In the genomic region with DNA sequence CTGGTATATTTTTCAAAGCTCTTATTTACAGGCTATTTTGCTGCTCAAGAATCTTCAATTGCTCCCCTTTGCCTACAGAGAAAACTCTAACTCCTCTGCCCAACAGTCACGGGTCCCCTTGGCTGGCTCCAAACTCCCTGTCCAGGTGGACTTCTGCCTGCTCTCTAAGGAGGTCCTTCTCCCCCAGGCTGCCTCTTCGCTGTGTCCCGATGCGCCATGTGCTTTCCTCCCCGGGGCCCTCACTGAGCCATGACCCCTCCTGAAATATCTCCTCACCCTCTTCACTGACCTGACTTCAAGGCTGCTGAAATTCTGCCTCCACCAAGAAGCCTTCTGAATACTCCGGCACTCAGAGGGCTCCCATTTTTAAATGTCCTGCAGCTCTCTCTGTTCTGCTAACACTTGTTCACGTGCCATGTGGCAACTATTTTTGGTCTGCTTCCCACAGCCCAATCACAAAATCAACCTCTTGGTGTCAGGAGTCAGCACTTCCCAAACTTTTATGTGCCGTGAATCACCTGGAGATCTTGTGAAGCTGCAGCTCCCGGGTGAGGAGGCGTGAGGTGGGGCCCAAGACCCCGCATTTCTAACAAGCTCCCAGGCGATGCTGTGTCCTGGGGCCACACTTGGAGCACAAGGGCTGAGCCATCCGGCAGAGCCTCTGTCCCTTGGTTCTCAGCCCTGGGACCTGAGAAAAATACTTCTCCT, we compare ENCODE assay signal across 11 cellular contexts.
DNase-seq lines count a peak whose midpoint lies in the region; ATAC-seq, FAIRE-seq and TF ChIP-seq lines count a peak whose summit lies in the region.
"Had no signal": no experiment of that assay in that cellular context is flagged by ENCODE, and none has a peak within 500 bp of the region (broad histone marks: within the 10 kb centered on the region; RNA-seq: fewer than 3 reads in every experiment).

No MANE protein-coding gene starts in this region.

- ATAC-seq in right lobe of liver (peak in 3 of 4 donors; percentile 32 to 49 (median 34)), HepG2 (no peak), aorta (ENCODE audit: low FRiP score) (no peak)
- ATAC-seq in CD8-positive, alpha-beta T cell, result no peak

- H3K27me3 ChIP-seq in right lobe of liver, result no peaks in the 10 kb centered on the region
- H3K27me3 ChIP-seq in HepG2 (ENCODE audit: control insufficient read depth in 1 of 2, insufficient read depth in 2 of 2, low read length in 2 of 2), result peaks cover 2 to 23% of the 10 kb centered on the region in 2 experiments; a peak in 4 of 5 replicates
- H3K27me3 ChIP-seq in aorta (ENCODE audit: control insufficient read depth in 1 of 2, insufficient read depth in 2 of 2, low read length in 1 of 2), result no peaks in the 10 kb centered on the region
- H3K27me3 ChIP-seq in CD8-positive, alpha-beta T cell (ENCODE audit: insufficient read depth, low read length), result no peaks in the 10 kb centered on the region

- peak overlapping the region; percentile 8 for H3K4me3 Mint-ChIP-seq in chondrocyte (ENCODE audit: unreplicated experiment)
- no peak overlapping the region for H3K4me3 Mint-ChIP-seq in osteocyte (ENCODE audit: unreplicated experiment)
- no peak overlapping the region for H3K4me3 Mint-ChIP-seq in CD8-positive, alpha-beta T cell

- H3K27ac Mint-ChIP-seq in chondrocyte (ENCODE audit: unreplicated experiment) (peak overlapping the region; percentile 94), osteocyte (ENCODE audit: unreplicated experiment) (peak overlapping the region; percentile 94)
- H3K27ac Mint-ChIP-seq in CD8-positive, alpha-beta T cell, result no peak overlapping the region

- TF ChIP-seq CTCF in right lobe of liver (IDR thresholded peaks at IDR 0.05) (no peak), HepG2 (CRISPR knock-in tag; IDR thresholded peaks at IDR 0.05) (no peak), chondrocyte (IDR thresholded peaks at IDR 0.05) (no peak), osteocyte (IDR thresholded peaks at IDR 0.05) (no peak)
- TF ChIP-seq CTCF in CD8-positive, alpha-beta T cell (IDR thresholded peaks at IDR 0.05), result no peak

- no peaks in the 10 kb centered on the region for H4K20me1 ChIP-seq in HepG2 (ENCODE audit: insufficient read depth, low read length)

- no peak overlapping the region for H3K9ac ChIP-seq in HepG2 (ENCODE audit: insufficient read depth, low read depth, low read length)

- no peak for TF ChIP-seq RAD21 in HepG2 (CRISPR knock-in tag; IDR thresholded peaks at IDR 0.05)

- POLR2A ChIA-PET in HepG2 (lab: Yijun Ruan, JAX), result no interaction called here
- POLR2A ChIA-PET in CD8-positive, alpha-beta T cell (lab: Charles Lee), result no interaction called here

- no peak for TF ChIP-seq POLR2A in right lobe of liver (IDR thresholded peaks at IDR 0.05)
- TF ChIP-seq POLR2A in HepG2 (IDR thresholded peaks at IDR 0.05; ENCODE audit: insufficient read depth in 1 of 2, low read depth in 2 of 2, low read length in 2 of 2), result no peak

- 48% methylated on average over 11 of the region's 13 CpGs for WGBS in right lobe of liver (ENCODE audit: insufficient coverage, low coverage, low lambda C conversion rate, missing lambda C conversion rate)
- 17% methylated on average over 9 of the region's 13 CpGs for WGBS in HepG2 (ENCODE audit: low lambda C conversion rate)
- 52 to 54% methylated on average over 13 of the region's 13 CpGs for WGBS in aorta, 2 donors

- peaks cover 4% of the 10 kb centered on the region for H3K36me3 Mint-ChIP-seq in chondrocyte (ENCODE audit: low read depth)
- H3K36me3 Mint-ChIP-seq in osteocyte (ENCODE audit: unreplicated experiment), result no peaks in the 10 kb centered on the region
- no peaks in the 10 kb centered on the region for H3K36me3 Mint-ChIP-seq in CD8-positive, alpha-beta T cell

- H3K9me3 ChIP-seq in right lobe of liver, result no peaks in the 10 kb centered on the region
- H3K9me3 ChIP-seq in HepG2 (ENCODE audit: low read length), result peaks cover under 1% of the 10 kb centered on the region; the same call in 1 of the 2 replicates
- no peaks in the 10 kb centered on the region for H3K9me3 ChIP-seq in aorta (ENCODE audit: control insufficient read depth, low read length)
- no peaks in the 10 kb centered on the region for H3K9me3 ChIP-seq in CD8-positive, alpha-beta T cell (ENCODE audit: low read length)

- H3K4me1 ChIP-seq in right lobe of liver, result no peaks in the 10 kb centered on the region
- no peaks in the 10 kb centered on the region for H3K4me1 ChIP-seq in HepG2 (ENCODE audit: insufficient read depth, low read length)
- no peaks in the 10 kb centered on the region for H3K4me1 ChIP-seq in aorta (ENCODE audit: control insufficient read depth in 1 of 2, insufficient read depth in 2 of 2, low read length in 2 of 2)
- no peaks in the 10 kb centered on the region for H3K4me1 ChIP-seq in CD8-positive, alpha-beta T cell (ENCODE audit: insufficient read depth, low read length)
- H3K4me1 ChIP-seq: Caco-2 had no signal

- in situ Hi-C loops in HepG2 (cut with HindIII; ENCODE audit: extremely low pct_ligation_motif_present, low pct_unique_long_range_greater_than_20kb), result loop anchor here (5.0 to 10.0 kb wide), 2 partner anchors 74 to 201 kb away; no protein-coding TSS in a partner anchor

- H3K27me3 Mint-ChIP-seq in chondrocyte (ENCODE audit: low read depth), result no peaks in the 10 kb centered on the region
- H3K27me3 Mint-ChIP-seq in osteocyte (ENCODE audit: unreplicated experiment), result no peaks in the 10 kb centered on the region
- peaks cover 25% of the 10 kb centered on the region for H3K27me3 Mint-ChIP-seq in CD8-positive, alpha-beta T cell (ENCODE audit: low read depth)

- H3K4me1 Mint-ChIP-seq in chondrocyte (ENCODE audit: low read depth) (peaks cover 26% of the 10 kb centered on the region), osteocyte (ENCODE audit: unreplicated experiment) (peaks cover 29% of the 10 kb centered on the region)
- no peaks in the 10 kb centered on the region for H3K4me1 Mint-ChIP-seq in CD8-positive, alpha-beta T cell (ENCODE audit: low read depth)

- H3K79me2 ChIP-seq in HepG2 (ENCODE audit: insufficient read depth, low read length), result no peaks in the 10 kb centered on the region

- TF ChIP-seq EP300 in HepG2 (IDR thresholded peaks at IDR 0.05; ENCODE audit: low read depth in 2 of 2, low read length in 2 of 2), result no peak
- no peak for TF ChIP-seq EP300 in HepG2 (CRISPR knock-in tag; IDR thresholded peaks at IDR 0.05; ENCODE audit: borderline replicate concordance)

- H3K9me3 Mint-ChIP-seq in chondrocyte (ENCODE audit: low read depth), result peaks cover 12% of the 10 kb centered on the region
- H3K9me3 Mint-ChIP-seq in osteocyte (ENCODE audit: unreplicated experiment), result no peaks in the 10 kb centered on the region
- no peaks in the 10 kb centered on the region for H3K9me3 Mint-ChIP-seq in CD8-positive, alpha-beta T cell

- H3K27ac ChIP-seq in right lobe of liver (no peak overlapping the region), HepG2 (ENCODE audit: extremely low read length, insufficient read depth, low read length) (no peak overlapping the region), aorta (ENCODE audit: low read depth in 1 of 2, low read length in 2 of 2) (peak overlapping the region; percentile 79 to 94)
- no peak overlapping the region for H3K27ac ChIP-seq in CD8-positive, alpha-beta T cell (ENCODE audit: low read depth, low read length)

- no peaks in the 10 kb centered on the region for H3K36me3 ChIP-seq in right lobe of liver
- H3K36me3 ChIP-seq in HepG2 (replicated peaks in 1 of 2; ENCODE audit: control insufficient read depth in 1 of 2, insufficient read depth in 2 of 2, low read length in 2 of 2), result no peaks in the 10 kb centered on the region
- no peaks in the 10 kb centered on the region for H3K36me3 ChIP-seq in aorta (ENCODE audit: control insufficient read depth in 1 of 2, insufficient read depth in 2 of 2, low read length in 1 of 2)
- H3K36me3 ChIP-seq in CD8-positive, alpha-beta T cell (ENCODE audit: insufficient read depth, low read length), result no peaks in the 10 kb centered on the region

- no TSS peak for BruUV-seq in HepG2 (replicated peaks; lab: Mats Ljungman, UMichigan)

- no peak for DNase-seq in right lobe of liver
- no peak for DNase-seq in HepG2 (ENCODE audit: low spot score)
- DNase-seq in chondrocyte (ENCODE audit: low spot score), result no peak
- DNase-seq in osteocyte (ENCODE audit: extremely low spot score, unreplicated experiment), result no peak
- DNase-seq in aorta, result peak in 1 of 2 donors; percentile 72
- no peak for DNase-seq in CD8-positive, alpha-beta T cell
- no peak for DNase-seq in activated CD4-positive, CD25-positive, alpha-beta regulatory T cell (lab: John Stamatoyannopoulos, UW)
- no peak for DNase-seq in NCI-H1048 (lab: John Stamatoyannopoulos, UW)
- DNase-seq: GOT3, NCI-H2227 treated with DMSO at 0.1 percent for 48 hours had no signal

- CTCF ChIA-PET in HepG2 (lab: Yijun Ruan, JAX; ENCODE audit: low intra/inter-chr PET ratio, low total read pairs), result interaction anchor here (1.1 to 2.0 kb wide), 4 partner anchors 20 to 201 kb away, joined by 5 to 25 read pairs (median 8); no protein-coding TSS in a partner anchor
- CTCF ChIA-PET in CD8-positive, alpha-beta T cell (lab: Charles Lee), result interaction anchor here (0.8 to 3.1 kb wide), 13 partner anchors 12 to 200 kb away, joined by 3 to 19 read pairs (median 4); no protein-coding TSS in a partner anchor

- FAIRE-seq in HepG2 (lab: Jason Lieb, UNC), result no peak

- intact Hi-C loops in right lobe of liver (cut with DNase I), result loop anchor here (5.0 to 10.0 kb wide), 3 partner anchors 69 to 201 kb away; no protein-coding TSS in a partner anchor
- intact Hi-C loops in HepG2 (cut with micrococcal nuclease; ENCODE audit: unreplicated experiment), result loop anchor here (2.0 kb wide), 1 partner anchor 201 kb away; no protein-coding TSS in a partner anchor
- intact Hi-C loops in aorta (cut with DNase I), result loop anchor here in 1 of 2 donors (10.0 kb wide), 1 partner anchor 199 kb away; no protein-coding TSS in a partner anchor
- intact Hi-C loops in CD8-positive, alpha-beta T cell (cut with DNase I, micrococcal nuclease), result loop anchor here in 1 of 2 experiments (2.0 kb wide), 1 partner anchor 199 kb away; no protein-coding TSS in a partner anchor

- H2AFZ ChIP-seq in HepG2 (ENCODE audit: low read length), result no peak overlapping the region

- H3K4me2 ChIP-seq in HepG2 (ENCODE audit: low read depth, low read length), result no peak overlapping the region

- no peak overlapping the region for H3K4me3 ChIP-seq in right lobe of liver
- no peak overlapping the region for H3K4me3 ChIP-seq in HepG2 (replicated peaks in 1 of 3; ENCODE audit: insufficient read depth in 1 of 3, low read depth in 2 of 3, low read length in 3 of 3)
- H3K4me3 ChIP-seq in aorta (ENCODE audit: low read length in 2 of 2), result no peak overlapping the region
- no peak overlapping the region for H3K4me3 ChIP-seq in CD8-positive, alpha-beta T cell (ENCODE audit: low read depth, low read length)

TF ChIP-seq in HepG2, 621 proteins besides CTCF, POLR2A, EP300 and RAD21 (continues in another document):
- TF ChIP-seq MXI1 (IDR thresholded peaks at IDR 0.05; ENCODE audit: borderline replicate concordance, low read depth, low read length) (no peak), ZFYVE20 (CRISPR knock-in tag; IDR thresholded peaks at IDR 0.05; ENCODE audit: borderline replicate concordance, low read depth) (no peak), ZC3H4 (CRISPR knock-in tag; IDR thresholded peaks at IDR 0.05; ENCODE audit: borderline replicate concordance) (no peak), PAWR (CRISPR knock-in tag; IDR thresholded peaks at IDR 0.05; ENCODE audit: borderline replicate concordance) (no peak), CHD2 (IDR thresholded peaks at IDR 0.05; ENCODE audit: low read depth, low read length) (no peak), CENPT (CRISPR knock-in tag; IDR thresholded peaks at IDR 0.05; ENCODE audit: low read depth) (no peak)

Comparison
In these comparisons a context has a peak if more than half of its experiments do, and no peak if none do; other contexts are left out.
1. ATAC-seq: peak in right lobe of liver (3 of 4); none in HepG2 (single experiment), aorta (single experiment) and CD8-positive, alpha-beta T cell (single experiment).
2. H3K27ac ChIP-seq: peak in aorta (2 of 2); none in right lobe of liver (0 of 3), HepG2 (single experiment) and CD8-positive, alpha-beta T cell (single experiment).